24 cellular contexts compared by ENCODE assay signal in the genomic region with DNA sequence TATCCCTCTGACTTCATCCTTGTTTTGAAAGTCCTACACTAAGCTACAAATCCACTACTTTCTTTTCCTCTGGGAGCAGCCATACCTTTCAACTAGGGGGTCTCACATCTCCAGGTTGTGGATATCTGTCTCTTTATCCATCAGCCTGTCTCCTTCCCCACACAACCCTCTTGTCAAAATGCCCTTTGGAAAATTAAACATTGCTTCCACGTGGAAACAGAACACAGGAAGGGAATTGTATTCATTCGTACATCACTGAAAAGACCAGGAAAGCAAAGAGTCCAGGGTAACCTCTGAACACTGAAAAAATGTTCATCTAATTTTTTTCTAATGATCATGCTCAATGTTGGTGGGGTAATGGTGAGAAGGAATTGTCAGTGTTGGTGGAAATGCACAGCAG.
"Had no signal": no experiment of that assay in that cellular context is flagged by ENCODE, and none has a peak within 500 bp of the region (broad histone marks: within the 10 kb centered on the region; RNA-seq: fewer than 3 reads in every experiment).

No MANE protein-coding gene starts in this region.

- H3K9me3 Mint-ChIP-seq: effector memory CD8-positive, alpha-beta T cell; stimulated activated memory B cell treated with anti-CD40 and anti-IgM and Interleukin-4, amounts not matched to agents 10 μg/mL and 1 μg/mL and 100 μg/mL, for 72 hours had no signal

- ATAC-seq: activated CD4-positive, CD25-positive, alpha-beta regulatory T cell treated with anti-CD3 and anti-CD28 coated beads, Interleukin-2, amount 50 U/mL, for 24 hours; activated T-cell treated with anti-CD3 and anti-CD28 coated beads, Interleukin-2, amount 50 U/mL, for 72 hours; effector memory CD8-positive, alpha-beta T cell; right cardiac atrium; stimulated activated memory B cell treated with anti-CD40 and anti-IgM and Interleukin-4, amounts not matched to agents 10 μg/mL and 1 μg/mL and 100 μg/mL, for 72 hours had no signal

- H3K27ac ChIP-seq: colonic mucosa, dorsolateral prefrontal cortex, esophagus squamous epithelium, neural progenitor cell, prostate gland, skin epidermis, stomach, transverse colon, uterus, VCaP had no signal

- H3K27me3 ChIP-seq: colonic mucosa, dorsolateral prefrontal cortex, esophagus squamous epithelium, neural progenitor cell, stomach, transverse colon, uterus had no signal

- H3K27ac Mint-ChIP-seq: activated CD4-positive, alpha-beta memory T cell treated with anti-CD3 and anti-CD28 coated beads, Interleukin-2, amount 10 ng/mL, durations not matched to agents 7 days and 5 days; activated CD4-positive, alpha-beta T cell treated with anti-CD3 and anti-CD28 coated beads, Interleukin-2, amount 10 ng/mL, durations not matched to agents 24 days and 14 days; activated naive CD4-positive, alpha-beta T cell treated with anti-CD3 and anti-CD28 coated beads for 36 hours; activated naive CD8-positive, alpha-beta T cell treated with anti-CD3 and anti-CD28 coated beads, Interleukin-2, amount 10 ng/mL, durations not matched to agents 7 days and 5 days; activated T-cell treated with anti-CD3 and anti-CD28 coated beads, Interleukin-2, amount 50 U/mL, for 72 hours; effector memory CD8-positive, alpha-beta T cell; neural progenitor cell; stimulated activated memory B cell treated with anti-CD40 and anti-IgM and Interleukin-4, amounts not matched to agents 10 μg/mL and 1 μg/mL and 100 μg/mL, for 72 hours; T-helper 2 cell treated with Interferon-gamma antibody and Interleukin-4, amounts not matched to agents 5 μg/mL and 100 μg/mL, for 36 hours had no signal

- DNase-seq: activated CD4-positive, alpha-beta memory T cell treated with anti-CD3 and anti-CD28 coated beads, Interleukin-2, amount 10 ng/mL, durations not matched to agents 7 days and 5 days; activated CD4-positive, alpha-beta T cell treated with anti-CD3 and anti-CD28 coated beads, Interleukin-2, amount 10 ng/mL, durations not matched to agents 24 days and 14 days; activated effector memory CD4-positive, alpha-beta T cell treated with Interleukin-2 at 50 U/mL for 16 hours; activated naive CD4-positive, alpha-beta T cell treated with anti-CD3 and anti-CD28 coated beads for 36 hours; activated naive CD8-positive, alpha-beta T cell treated with anti-CD3 and anti-CD28 coated beads, Interleukin-2, amount 10 ng/mL, durations not matched to agents 7 days and 5 days; activated T-cell treated with anti-CD3 and anti-CD28 coated beads, Interleukin-2, amount 50 U/mL, for 72 hours; amniotic stem cell; colonic mucosa; dorsolateral prefrontal cortex; effector memory CD8-positive, alpha-beta T cell; esophagus squamous epithelium; left ventricle myocardium inferior; right cardiac atrium; stimulated activated CD4-positive, alpha-beta T cell treated with anti-CD3 and anti-CD28 coated beads, Interleukin-15, amount 100 ng/mL, for 24 hours; stomach; transverse colon; uterus had no signal

- H3K4me1 ChIP-seq: colonic mucosa, prostate gland, uterus had no signal

- H2AFZ ChIP-seq: neural progenitor cell had no signal

- H3K9me3 ChIP-seq: colonic mucosa, prostate gland, transverse colon, uterus had no signal

- H3K4me2 ChIP-seq: neural progenitor cell had no signal

- H3K9ac ChIP-seq: neural progenitor cell had no signal

- H3K36me3 ChIP-seq: colonic mucosa, esophagus squamous epithelium, left ventricle myocardium inferior, neural progenitor cell, prostate gland, stomach, transverse colon, uterus had no signal

- H3K4me1 Mint-ChIP-seq: stimulated activated memory B cell treated with anti-CD40 and anti-IgM and Interleukin-4, amounts not matched to agents 10 μg/mL and 1 μg/mL and 100 μg/mL, for 72 hours had no signal

- H3K4me3 Mint-ChIP-seq: activated CD4-positive, alpha-beta memory T cell treated with anti-CD3 and anti-CD28 coated beads, Interleukin-2, amount 10 ng/mL, durations not matched to agents 7 days and 5 days; activated CD4-positive, alpha-beta T cell treated with anti-CD3 and anti-CD28 coated beads, Interleukin-2, amount 10 ng/mL, durations not matched to agents 24 days and 14 days; activated naive CD4-positive, alpha-beta T cell treated with anti-CD3 and anti-CD28 coated beads for 36 hours; activated naive CD8-positive, alpha-beta T cell treated with anti-CD3 and anti-CD28 coated beads, Interleukin-2, amount 10 ng/mL, durations not matched to agents 7 days and 5 days; activated T-cell treated with anti-CD3 and anti-CD28 coated beads, Interleukin-2, amount 50 U/mL, for 72 hours; effector memory CD8-positive, alpha-beta T cell; neural progenitor cell; stimulated activated memory B cell treated with anti-CD40 and anti-IgM and Interleukin-4, amounts not matched to agents 10 μg/mL and 1 μg/mL and 100 μg/mL, for 72 hours; T-helper 2 cell treated with Interferon-gamma antibody and Interleukin-4, amounts not matched to agents 5 μg/mL and 100 μg/mL, for 36 hours had no signal

- H3K4me3 ChIP-seq: colonic mucosa, dorsolateral prefrontal cortex, esophagus squamous epithelium, left ventricle myocardium inferior, neural progenitor cell, prostate gland, skin epidermis, stomach, transverse colon, uterus had no signal

- H3K27me3 Mint-ChIP-seq: activated CD4-positive, alpha-beta memory T cell treated with anti-CD3 and anti-CD28 coated beads, Interleukin-2, amount 10 ng/mL, durations not matched to agents 7 days and 5 days; activated CD4-positive, alpha-beta T cell treated with anti-CD3 and anti-CD28 coated beads, Interleukin-2, amount 10 ng/mL, durations not matched to agents 24 days and 14 days; activated naive CD8-positive, alpha-beta T cell treated with anti-CD3 and anti-CD28 coated beads, Interleukin-2, amount 10 ng/mL, durations not matched to agents 7 days and 5 days; effector memory CD8-positive, alpha-beta T cell; stimulated activated memory B cell treated with anti-CD40 and anti-IgM and Interleukin-4, amounts not matched to agents 10 μg/mL and 1 μg/mL and 100 μg/mL, for 72 hours had no signal
